In the genomic region with DNA sequence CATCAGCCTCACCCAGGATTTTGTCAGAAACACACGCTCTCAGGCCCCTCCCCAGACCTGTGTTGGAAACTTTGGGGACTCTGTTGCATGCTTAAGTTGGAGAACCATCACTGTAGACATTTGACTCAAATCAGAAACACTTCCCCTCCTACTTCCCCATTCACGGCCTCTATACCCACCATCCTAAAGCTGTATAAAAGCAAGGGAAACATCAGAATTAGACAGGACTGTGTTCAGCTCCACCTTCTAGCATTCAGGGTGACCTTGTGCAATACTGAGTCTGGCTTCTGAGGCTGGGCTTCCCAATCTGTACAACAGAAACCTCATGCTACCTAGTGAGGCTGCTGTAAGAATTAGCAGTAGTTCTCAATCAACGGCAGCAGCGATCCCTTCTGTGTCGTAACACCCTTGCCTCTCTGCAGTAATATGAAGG, we compare ENCODE assay signal across 1 cellular context.
TF ChIP-seq lines count a peak whose summit lies in the region.

No MANE protein-coding gene starts in this region.

TF ChIP-seq in GM12878, 131 proteins besides CTCF, POLR2A, EP300 and RAD21 (continued from another document and continues in another):
- no peak for TF ChIP-seq E2F4 (IDR thresholded peaks at IDR 0.05; ENCODE audit: low read depth, low read length)
- TF ChIP-seq ZNF384 (IDR thresholded peaks at IDR 0.05; ENCODE audit: borderline replicate concordance, low read depth, low read length): no peak
- TF ChIP-seq NR2C2 (IDR thresholded peaks at IDR 0.05; ENCODE audit: borderline replicate concordance, control insufficient read depth, insufficient read length, low read depth): no peak
- TF ChIP-seq, protein P1, sequence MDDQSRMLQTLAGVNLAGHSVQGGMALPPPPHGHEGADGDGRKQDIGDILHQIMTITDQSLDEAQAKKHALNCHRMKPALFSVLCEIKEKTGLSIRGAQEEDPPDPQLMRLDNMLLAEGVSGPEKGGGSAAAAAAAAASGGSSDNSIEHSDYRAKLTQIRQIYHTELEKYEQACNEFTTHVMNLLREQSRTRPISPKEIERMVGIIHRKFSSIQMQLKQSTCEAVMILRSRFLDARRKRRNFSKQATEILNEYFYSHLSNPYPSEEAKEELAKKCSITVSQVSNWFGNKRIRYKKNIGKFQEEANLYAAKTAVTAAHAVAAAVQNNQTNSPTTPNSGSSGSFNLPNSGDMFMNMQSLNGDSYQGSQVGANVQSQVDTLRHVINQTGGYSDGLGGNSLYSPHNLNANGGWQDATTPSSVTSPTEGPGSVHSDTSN (IDR thresholded peaks at IDR 0.05; ENCODE audit: insufficient replicate concordance, low read depth, low read length): no peak
- no peak for TF ChIP-seq NFXL1 (IDR thresholded peaks at IDR 0.05; ENCODE audit: borderline replicate concordance)
- no peak for TF ChIP-seq PRDM15 (CRISPR knock-in tag; IDR thresholded peaks at IDR 0.05)
- TF ChIP-seq NFIC (IDR thresholded peaks at IDR 0.05; ENCODE audit: low read depth, low read length): no peak
- TF ChIP-seq IKZF2 (IDR thresholded peaks at IDR 0.05): peak; percentile 76
- TF ChIP-seq, protein P2, sequence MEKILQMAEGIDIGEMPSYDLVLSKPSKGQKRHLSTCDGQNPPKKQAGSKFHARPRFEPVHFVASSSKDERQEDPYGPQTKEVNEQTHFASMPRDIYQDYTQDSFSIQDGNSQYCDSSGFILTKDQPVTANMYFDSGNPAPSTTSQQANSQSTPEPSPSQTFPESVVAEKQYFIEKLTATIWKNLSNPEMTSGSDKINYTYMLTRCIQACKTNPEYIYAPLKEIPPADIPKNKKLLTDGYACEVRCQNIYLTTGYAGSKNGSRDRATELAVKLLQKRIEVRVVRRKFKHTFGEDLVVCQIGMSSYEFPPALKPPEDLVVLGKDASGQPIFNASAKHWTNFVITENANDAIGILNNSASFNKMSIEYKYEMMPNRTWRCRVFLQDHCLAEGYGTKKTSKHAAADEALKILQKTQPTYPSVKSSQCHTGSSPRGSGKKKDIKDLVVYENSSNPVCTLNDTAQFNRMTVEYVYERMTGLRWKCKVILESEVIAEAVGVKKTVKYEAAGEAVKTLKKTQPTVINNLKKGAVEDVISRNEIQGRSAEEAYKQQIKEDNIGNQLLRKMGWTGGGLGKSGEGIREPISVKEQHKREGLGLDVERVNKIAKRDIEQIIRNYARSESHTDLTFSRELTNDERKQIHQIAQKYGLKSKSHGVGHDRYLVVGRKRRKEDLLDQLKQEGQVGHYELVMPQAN (conservative IDR thresholded peaks at IDR 0.05): no peak
- no peak for TF ChIP-seq SUPT20H (IDR thresholded peaks at IDR 0.05; ENCODE audit: borderline replicate concordance, control insufficient read depth, low read depth, low read length)
- TF ChIP-seq USF1 (IDR thresholded peaks at IDR 0.05; ENCODE audit: borderline replicate concordance, extremely low read length, insufficient read depth, low read depth, low read length): no peak
- TF ChIP-seq, protein P3, sequence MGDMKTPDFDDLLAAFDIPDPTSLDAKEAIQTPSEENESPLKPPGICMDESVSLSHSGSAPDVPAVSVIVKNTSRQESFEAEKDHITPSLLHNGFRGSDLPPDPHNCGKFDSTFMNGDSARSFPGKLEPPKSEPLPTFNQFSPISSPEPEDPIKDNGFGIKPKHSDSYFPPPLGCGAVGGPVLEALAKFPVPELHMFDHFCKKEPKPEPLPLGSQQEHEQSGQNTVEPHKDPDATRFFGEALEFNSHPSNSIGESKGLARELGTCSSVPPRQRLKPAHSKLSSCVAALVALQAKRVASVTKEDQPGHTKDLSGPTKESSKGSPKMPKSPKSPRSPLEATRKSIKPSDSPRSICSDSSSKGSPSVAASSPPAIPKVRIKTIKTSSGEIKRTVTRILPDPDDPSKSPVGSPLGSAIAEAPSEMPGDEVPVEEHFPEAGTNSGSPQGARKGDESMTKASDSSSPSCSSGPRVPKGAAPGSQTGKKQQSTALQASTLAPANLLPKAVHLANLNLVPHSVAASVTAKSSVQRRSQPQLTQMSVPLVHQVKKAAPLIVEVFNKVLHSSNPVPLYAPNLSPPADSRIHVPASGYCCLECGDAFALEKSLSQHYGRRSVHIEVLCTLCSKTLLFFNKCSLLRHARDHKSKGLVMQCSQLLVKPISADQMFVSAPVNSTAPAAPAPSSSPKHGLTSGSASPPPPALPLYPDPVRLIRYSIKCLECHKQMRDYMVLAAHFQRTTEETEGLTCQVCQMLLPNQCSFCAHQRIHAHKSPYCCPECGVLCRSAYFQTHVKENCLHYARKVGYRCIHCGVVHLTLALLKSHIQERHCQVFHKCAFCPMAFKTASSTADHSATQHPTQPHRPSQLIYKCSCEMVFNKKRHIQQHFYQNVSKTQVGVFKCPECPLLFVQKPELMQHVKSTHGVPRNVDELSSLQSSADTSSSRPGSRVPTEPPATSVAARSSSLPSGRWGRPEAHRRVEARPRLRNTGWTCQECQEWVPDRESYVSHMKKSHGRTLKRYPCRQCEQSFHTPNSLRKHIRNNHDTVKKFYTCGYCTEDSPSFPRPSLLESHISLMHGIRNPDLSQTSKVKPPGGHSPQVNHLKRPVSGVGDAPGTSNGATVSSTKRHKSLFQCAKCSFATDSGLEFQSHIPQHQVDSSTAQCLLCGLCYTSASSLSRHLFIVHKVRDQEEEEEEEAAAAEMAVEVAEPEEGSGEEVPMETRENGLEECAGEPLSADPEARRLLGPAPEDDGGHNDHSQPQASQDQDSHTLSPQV (IDR thresholded peaks at IDR 0.05): no peak
- TF ChIP-seq KLF5 (IDR thresholded peaks at IDR 0.05; ENCODE audit: partially characterized antibody): no peak
- TF ChIP-seq PAX5 (IDR thresholded peaks at IDR 0.05; ENCODE audit: borderline replicate concordance, low read depth, low read length): no peak
- no peak for TF ChIP-seq SREBF1 (IDR thresholded peaks at IDR 0.05; ENCODE audit: low read length)
- no peak for TF ChIP-seq WRNIP1 (IDR thresholded peaks at IDR 0.05; ENCODE audit: borderline replicate concordance, low read depth, low read length)
- TF ChIP-seq POLR2AphosphoS5 (IDR thresholded peaks at IDR 0.05; ENCODE audit: low read length): no peak
- TF ChIP-seq, protein P4, sequence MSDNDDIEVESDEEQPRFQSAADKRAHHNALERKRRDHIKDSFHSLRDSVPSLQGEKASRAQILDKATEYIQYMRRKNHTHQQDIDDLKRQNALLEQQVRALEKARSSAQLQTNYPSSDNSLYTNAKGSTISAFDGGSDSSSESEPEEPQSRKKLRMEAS (IDR thresholded peaks at IDR 0.05; ENCODE audit: low read depth, low read length): no peak
- no peak for TF ChIP-seq MXI1 (IDR thresholded peaks at IDR 0.05; ENCODE audit: low read depth, low read length)
- no peak for TF ChIP-seq PAX8 (IDR thresholded peaks at IDR 0.05)
- no peak for TF ChIP-seq SRF (IDR thresholded peaks at IDR 0.05; ENCODE audit: low read depth in 2 of 2, low read length in 2 of 2)
- no peak for TF ChIP-seq NR2C1 (IDR thresholded peaks at IDR 0.05)
- TF ChIP-seq ETV6 (conservative IDR thresholded peaks at IDR 0.05 in 1 of 2, IDR thresholded peaks at IDR 0.05 in 1 of 2; ENCODE audit: borderline replicate concordance in 1 of 2, low read depth in 1 of 2): peak in 1 of 2 experiments; percentile 78; a peak in 2 of 4 replicates
- peak; percentile 39; the same call in 1 of the 2 replicates for TF ChIP-seq MTA2 (IDR thresholded peaks at IDR 0.05; ENCODE audit: low read depth)
- TF ChIP-seq, protein P5, sequence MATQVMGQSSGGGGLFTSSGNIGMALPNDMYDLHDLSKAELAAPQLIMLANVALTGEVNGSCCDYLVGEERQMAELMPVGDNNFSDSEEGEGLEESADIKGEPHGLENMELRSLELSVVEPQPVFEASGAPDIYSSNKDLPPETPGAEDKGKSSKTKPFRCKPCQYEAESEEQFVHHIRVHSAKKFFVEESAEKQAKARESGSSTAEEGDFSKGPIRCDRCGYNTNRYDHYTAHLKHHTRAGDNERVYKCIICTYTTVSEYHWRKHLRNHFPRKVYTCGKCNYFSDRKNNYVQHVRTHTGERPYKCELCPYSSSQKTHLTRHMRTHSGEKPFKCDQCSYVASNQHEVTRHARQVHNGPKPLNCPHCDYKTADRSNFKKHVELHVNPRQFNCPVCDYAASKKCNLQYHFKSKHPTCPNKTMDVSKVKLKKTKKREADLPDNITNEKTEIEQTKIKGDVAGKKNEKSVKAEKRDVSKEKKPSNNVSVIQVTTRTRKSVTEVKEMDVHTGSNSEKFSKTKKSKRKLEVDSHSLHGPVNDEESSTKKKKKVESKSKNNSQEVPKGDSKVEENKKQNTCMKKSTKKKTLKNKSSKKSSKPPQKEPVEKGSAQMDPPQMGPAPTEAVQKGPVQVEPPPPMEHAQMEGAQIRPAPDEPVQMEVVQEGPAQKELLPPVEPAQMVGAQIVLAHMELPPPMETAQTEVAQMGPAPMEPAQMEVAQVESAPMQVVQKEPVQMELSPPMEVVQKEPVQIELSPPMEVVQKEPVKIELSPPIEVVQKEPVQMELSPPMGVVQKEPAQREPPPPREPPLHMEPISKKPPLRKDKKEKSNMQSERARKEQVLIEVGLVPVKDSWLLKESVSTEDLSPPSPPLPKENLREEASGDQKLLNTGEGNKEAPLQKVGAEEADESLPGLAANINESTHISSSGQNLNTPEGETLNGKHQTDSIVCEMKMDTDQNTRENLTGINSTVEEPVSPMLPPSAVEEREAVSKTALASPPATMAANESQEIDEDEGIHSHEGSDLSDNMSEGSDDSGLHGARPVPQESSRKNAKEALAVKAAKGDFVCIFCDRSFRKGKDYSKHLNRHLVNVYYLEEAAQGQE (IDR thresholded peaks at IDR 0.05; ENCODE audit: low read depth, low read length): no peak
- TF ChIP-seq HDAC6 (IDR thresholded peaks at IDR 0.05; ENCODE audit: unreplicated experiment): no peak
- peak; percentile 81 for TF ChIP-seq DPF2 (IDR thresholded peaks at IDR 0.05)
- no peak for TF ChIP-seq HSF1 (IDR thresholded peaks at IDR 0.05; ENCODE audit: low read depth, low read length)
- no peak for TF ChIP-seq MEF2B (IDR thresholded peaks at IDR 0.05; ENCODE audit: partially characterized antibody, poor library complexity, severe bottlenecking)
- no peak for TF ChIP-seq RBBP5 (conservative IDR thresholded peaks at IDR 0.05)
- TF ChIP-seq, protein P6, sequence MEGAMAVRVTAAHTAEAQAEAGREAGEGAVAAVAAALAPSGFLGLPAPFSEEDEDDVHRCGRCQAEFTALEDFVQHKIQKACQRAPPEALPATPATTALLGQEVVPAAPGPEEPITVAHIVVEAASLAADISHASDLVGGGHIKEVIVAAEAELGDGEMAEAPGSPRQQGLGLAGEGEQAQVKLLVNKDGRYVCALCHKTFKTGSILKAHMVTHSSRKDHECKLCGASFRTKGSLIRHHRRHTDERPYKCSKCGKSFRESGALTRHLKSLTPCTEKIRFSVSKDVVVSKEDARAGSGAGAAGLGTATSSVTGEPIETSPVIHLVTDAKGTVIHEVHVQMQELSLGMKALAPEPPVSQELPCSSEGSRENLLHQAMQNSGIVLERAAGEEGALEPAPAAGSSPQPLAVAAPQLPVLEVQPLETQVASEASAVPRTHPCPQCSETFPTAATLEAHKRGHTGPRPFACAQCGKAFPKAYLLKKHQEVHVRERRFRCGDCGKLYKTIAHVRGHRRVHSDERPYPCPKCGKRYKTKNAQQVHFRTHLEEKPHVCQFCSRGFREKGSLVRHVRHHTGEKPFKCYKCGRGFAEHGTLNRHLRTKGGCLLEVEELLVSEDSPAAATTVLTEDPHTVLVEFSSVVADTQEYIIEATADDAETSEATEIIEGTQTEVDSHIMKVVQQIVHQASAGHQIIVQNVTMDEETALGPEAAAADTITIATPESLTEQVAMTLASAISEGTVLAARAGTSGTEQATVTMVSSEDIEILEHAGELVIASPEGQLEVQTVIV (IDR thresholded peaks at IDR 0.05; ENCODE audit: borderline replicate concordance, partially characterized antibody): no peak
- no peak for TF ChIP-seq CHD2 (IDR thresholded peaks at IDR 0.05; ENCODE audit: borderline replicate concordance, low read depth, low read length)
- TF ChIP-seq JUND (IDR thresholded peaks at IDR 0.05; ENCODE audit: low read depth, low read length): 0 out of 2 replicates have a peak, but pooled peaks have one; percentile 40
- no peak for TF ChIP-seq ZNF207 (IDR thresholded peaks at IDR 0.05; ENCODE audit: borderline replicate concordance)
